ENCODE assay signal across 9 cellular contexts in genomic region chr7:85191383-85191782, GRCh38. TPM values are rescaled to one million over a fixed set of nuclear protein-coding genes. Genes with fewer than 3 reads are reported as not detected.
DNase-seq lines count a peak whose midpoint lies in the region; ATAC-seq, FAIRE-seq and TF ChIP-seq lines count a peak whose summit lies in the region.
"Had no signal": no experiment of that assay in that cellular context is flagged by ENCODE, and none has a peak within 500 bp of the region (broad histone marks: within the 10 kb centered on the region; RNA-seq: fewer than 3 reads in every experiment).

No MANE protein-coding gene starts in this region.

- H3K36me3 ChIP-seq in pancreas (no peaks in the 10 kb centered on the region), MG63 (no peaks in the 10 kb centered on the region)

- no peak for FAIRE-seq in pancreas (lab: Jason Lieb, UNC)

- ATAC-seq in pancreas (peak in 3 of 4 donors; percentile 44 to 54 (median 52)), HG03342 (IDR thresholded peaks at IDR 0.05; ENCODE audit: unreplicated experiment) (no peak), left cardiac atrium (no peak)

- H3K9me3 ChIP-seq in pancreas (no peaks in the 10 kb centered on the region), MG63 (no peaks in the 10 kb centered on the region)

- 10 to 13% methylated on average over 1 of the region's 1 CpG for WGBS in pancreas, 2 donors

- no peak overlapping the region for H3K27ac ChIP-seq in pancreas

- H3K4me1 ChIP-seq in pancreas, result no peaks in the 10 kb centered on the region

- DNase-seq in NCI-H1694 treated with DMSO at 0.1 percent for 48 hours (lab: John Stamatoyannopoulos, UW) (peak; percentile 13), dermis blood vessel endothelial cell (peak; percentile 44), pancreas (no peak), MG63 (no peak), GM19240 (ENCODE audit: insufficient read length, low spot score) (no peak), left cardiac atrium (no peak)
- DNase-seq: SHP77 had no signal

- H3K27me3 ChIP-seq in pancreas, result peaks cover 0 to 3% (median 0%) of the 10 kb centered on the region in 4 donors
- no peaks in the 10 kb centered on the region; the same call in 1 of the 2 replicates for H3K27me3 ChIP-seq in MG63

- TF ChIP-seq CTCF in GM12872 (IDR thresholded peaks at IDR 0.05; ENCODE audit: insufficient read depth, low read depth, low read length) (peak; percentile 22; the same call in 1 of the 3 replicates), pancreas (IDR thresholded peaks at IDR 0.05) (no peak)

- H3K4me3 ChIP-seq in pancreas (no peak overlapping the region), MG63 (no peak overlapping the region)

- intact Hi-C loops in pancreas (cut with DNase I) (no loop called here), left cardiac atrium (cut with DNase I) (no loop called here)

RNA-seq across cellular contexts. Expression of gene SEMA3D, which starts 4.5 kb away (rescaled TPM):
- total RNA-seq in dermis blood vessel endothelial cell (3.0 and 20.4 TPM in 2 replicates), pancreas (under 1 TPM; 0.14 to 0.28 (median 0.21) TPM), left cardiac atrium (1 to 10 TPM; 1.1 to 1.7 TPM)
- under 1 TPM; 0.19 TPM for polyA plus RNA-seq in pancreas
- 0.20 and 1.2 TPM in 2 replicates for total RNA-seq in MG63 (2014; rRNA removed; shearing (Covaris generic); ENCODE audit: low replicate concordance)

Comparison
In these comparisons a context has a peak if more than half of its experiments do, and no peak if none do; other contexts are left out.
1. DNase-seq: peak in NCI-H1694 treated with DMSO at 0.1 percent for 48 hours (single experiment) and dermis blood vessel endothelial cell (single experiment); none in pancreas (0 of 6), MG63 (single experiment), GM19240 (single experiment) and left cardiac atrium (single experiment).
2. ATAC-seq: peak in pancreas (3 of 4); none in HG03342 (single experiment) and left cardiac atrium (0 of 2).